In genomic region chr6:3793545-3793944, GRCh38 we compare ENCODE assay signal across 18 cellular contexts. TPM values are rescaled to one million over a fixed set of nuclear protein-coding genes. Genes with fewer than 3 reads are reported as not detected.
DNase-seq lines count a peak whose midpoint lies in the region; ATAC-seq lines count a peak whose summit lies in the region.
"Had no signal": no experiment of that assay in that cellular context is flagged by ENCODE, and none has a peak within 500 bp of the region (broad histone marks: within the 10 kb centered on the region; RNA-seq: fewer than 3 reads in every experiment).

No MANE protein-coding gene starts in this region.

- no peak overlapping the region for H3K27ac ChIP-seq in neuronal stem cell (replicated peaks; ENCODE audit: low read length)
- H3K27ac ChIP-seq: suprapubic skin had no signal

- peak overlapping the region in 2 of 3 donors; percentile 7 for H3K27ac Mint-ChIP-seq in IgD-negative memory B cell
- H3K27ac Mint-ChIP-seq: activated CD8-positive, alpha-beta memory T cell treated with anti-CD3 and anti-CD28 coated beads, Interleukin-2, amount 10 ng/mL, durations not matched to agents 7 days and 5 days; HFFc6 had no signal

- H4K91ac ChIP-seq in neuronal stem cell (ENCODE audit: low read depth, low read length, poor library complexity): no peak overlapping the region

- no peak overlapping the region for H3K18ac ChIP-seq in neuronal stem cell (ENCODE audit: low read length)

- no peak for DNase-seq in neuronal stem cell (ENCODE audit: low spot score)
- no peak for DNase-seq in glomerular visceral epithelial cell (ENCODE audit: extremely low spot score)
- no peak for DNase-seq in NCI-H774 (lab: John Stamatoyannopoulos, UW)
- no peak for DNase-seq in NCI-H2107 treated with DMSO at 0.1 percent for 48 hours (lab: John Stamatoyannopoulos, UW; ENCODE audit: unreplicated experiment)
- DNase-seq: activated CD4-positive, alpha-beta T cell treated with anti-CD3 and anti-CD28 coated beads for 4 hours; activated CD8-positive, alpha-beta memory T cell treated with anti-CD3 and anti-CD28 coated beads, Interleukin-2, amount 10 ng/mL, durations not matched to agents 7 days and 5 days; activated effector memory CD4-positive, alpha-beta T cell treated with Interleukin-2 at 50 U/mL for 16 hours; amniotic stem cell; central memory CD4-positive, alpha-beta T cell; HFFc6; NCI-H2171 had no signal

- no peak overlapping the region for H3K23ac ChIP-seq in neuronal stem cell (ENCODE audit: low read depth, low read length, poor library complexity)

- H3K4me3 Mint-ChIP-seq in IgD-negative memory B cell: peak overlapping the region in 2 of 4 donors; percentile 24 to 69
- H3K4me3 Mint-ChIP-seq: activated CD8-positive, alpha-beta memory T cell treated with anti-CD3 and anti-CD28 coated beads, Interleukin-2, amount 10 ng/mL, durations not matched to agents 7 days and 5 days; HFFc6; neural crest cell had no signal

- H2AK5ac ChIP-seq in neuronal stem cell (ENCODE audit: low read depth, low read length): no peak overlapping the region

- H3K9me3 ChIP-seq in neuronal stem cell (replicated peaks in 1 of 2; ENCODE audit: control insufficient read depth in 2 of 2, insufficient read depth in 1 of 2, low read depth in 1 of 2, low read length in 2 of 2): no peaks in the 10 kb centered on the region
- H3K9me3 ChIP-seq: suprapubic skin had no signal

- H2AFZ ChIP-seq in neuronal stem cell (ENCODE audit: low read length): peak overlapping the region; percentile 67

- peaks cover 2% of the 10 kb centered on the region for H3K27me3 Mint-ChIP-seq in IgD-negative memory B cell
- H3K27me3 Mint-ChIP-seq: activated CD8-positive, alpha-beta memory T cell treated with anti-CD3 and anti-CD28 coated beads, Interleukin-2, amount 10 ng/mL, durations not matched to agents 7 days and 5 days had no signal

- no peak overlapping the region for H2BK120ac ChIP-seq in neuronal stem cell (ENCODE audit: low read depth, low read length)

- H3K4ac ChIP-seq in neuronal stem cell (ENCODE audit: low read length): no peak overlapping the region

- no peak overlapping the region for H2BK5ac ChIP-seq in neuronal stem cell (ENCODE audit: low read length)

- peaks cover 30 to 44% (median 33%) of the 10 kb centered on the region in 3 donors for H3K4me1 Mint-ChIP-seq in IgD-negative memory B cell
- H3K4me1 Mint-ChIP-seq: activated CD8-positive, alpha-beta memory T cell treated with anti-CD3 and anti-CD28 coated beads, Interleukin-2, amount 10 ng/mL, durations not matched to agents 7 days and 5 days had no signal

- H3K36me3 ChIP-seq in neuronal stem cell (replicated peaks in 1 of 2; ENCODE audit: control insufficient read depth in 2 of 2, insufficient read depth in 2 of 2, low read length in 2 of 2): no peaks in the 10 kb centered on the region
- H3K36me3 ChIP-seq: suprapubic skin had no signal

- H3K4me3 ChIP-seq in neuronal stem cell (ENCODE audit: low read length in 2 of 2): no peak overlapping the region
- H3K4me3 ChIP-seq: suprapubic skin had no signal

- no peak overlapping the region for H2BK15ac ChIP-seq in neuronal stem cell (ENCODE audit: low read length)

- H3K27me3 ChIP-seq in neuronal stem cell (ENCODE audit: control insufficient read depth in 3 of 3, insufficient read depth in 3 of 3, low read depth in 1 of 3, low read length in 3 of 3): no peaks in the 10 kb centered on the region
- H3K27me3 ChIP-seq: suprapubic skin had no signal

- H3K4me1 ChIP-seq in neuronal stem cell (ENCODE audit: control insufficient read depth in 2 of 2, insufficient read depth in 1 of 2, low read depth in 1 of 2, low read length in 2 of 2): peaks cover 9 to 38% of the 10 kb centered on the region in 2 donors

- H3K9me3 Mint-ChIP-seq in IgD-negative memory B cell: peaks cover 0 to 3% (median 1%) of the 10 kb centered on the region in 3 donors
- H3K9me3 Mint-ChIP-seq: HFFc6, neural crest cell had no signal

- no peak overlapping the region for H2BK12ac ChIP-seq in neuronal stem cell (ENCODE audit: low read length)

- H3K9ac ChIP-seq in neuronal stem cell (ENCODE audit: low read depth, low read length, poor library complexity): no peak overlapping the region

- H4K8ac ChIP-seq in neuronal stem cell (ENCODE audit: low read depth, low read length): no peak overlapping the region

- H3K4me2 ChIP-seq in neuronal stem cell (ENCODE audit: insufficient read depth, low read length, poor library complexity, severe bottlenecking): no peak overlapping the region

- ATAC-seq in GM18873 (IDR thresholded peaks at IDR 0.05; ENCODE audit: low FRiP score, unreplicated experiment): peak; percentile 7
- peak; percentile 25 for ATAC-seq in HG02588 (IDR thresholded peaks at IDR 0.05; ENCODE audit: unreplicated experiment)
- ATAC-seq in HG03025 (IDR thresholded peaks at IDR 0.05; ENCODE audit: low FRiP score, unreplicated experiment): no peak
- ATAC-seq: activated CD8-positive, alpha-beta memory T cell treated with anti-CD3 and anti-CD28 coated beads, Interleukin-2, amount 10 ng/mL, durations not matched to agents 7 days and 5 days; left lobe of liver had no signal

- H3K79me1 ChIP-seq in neuronal stem cell (ENCODE audit: low read depth, low read length): no peaks in the 10 kb centered on the region

- H3K14ac ChIP-seq in neuronal stem cell (ENCODE audit: low read length): no peak overlapping the region

- H3K36me3 Mint-ChIP-seq in IgD-negative memory B cell: peaks cover 3% of the 10 kb centered on the region
- H3K36me3 Mint-ChIP-seq: activated CD8-positive, alpha-beta memory T cell treated with anti-CD3 and anti-CD28 coated beads, Interleukin-2, amount 10 ng/mL, durations not matched to agents 7 days and 5 days had no signal

- no CpG with 5 or more reads among the region's 3 CpGs for WGBS in neuronal stem cell (ENCODE audit: extremely low coverage in 2 of 2, insufficient read length in 2 of 2, insufficient replicate concordance in 1 of 2), 2 donors

RNA-seq across cellular contexts. Expression of gene PXDC1, which starts 42.0 kb away (rescaled TPM):
- polyA plus RNA-seq in IgD-negative memory B cell: 9.5 TPM
- polyA plus RNA-seq in neuronal stem cell (2013, experiment 1 of 2): 4.4 TPM
- 4.7 TPM for polyA plus RNA-seq in neuronal stem cell (2013, experiment 2 of 2)

RNA-seq across cellular contexts. Expression of gene FAM50B, which starts 55.6 kb away (rescaled TPM):
- 14.0 TPM for polyA plus RNA-seq in IgD-negative memory B cell
- 2.6 TPM for polyA plus RNA-seq in neuronal stem cell (2013, experiment 1 of 2)
- polyA plus RNA-seq in neuronal stem cell (2013, experiment 2 of 2): 2.1 TPM
